ENCODE assay signal across 1 cellular context in genomic region chr15:67021455-67021854, GRCh38.
TF ChIP-seq lines count a peak whose summit lies in the region.

No MANE protein-coding gene starts in this region.

TF ChIP-seq in endothelial cell of umbilical vein, 7 proteins besides CTCF, POLR2A, EP300 and RAD21:
- no peak for TF ChIP-seq POLR2AphosphoS5 (IDR thresholded peaks at IDR 0.05; ENCODE audit: insufficient read depth, low read depth, low read length)
- TF ChIP-seq, protein P1, sequence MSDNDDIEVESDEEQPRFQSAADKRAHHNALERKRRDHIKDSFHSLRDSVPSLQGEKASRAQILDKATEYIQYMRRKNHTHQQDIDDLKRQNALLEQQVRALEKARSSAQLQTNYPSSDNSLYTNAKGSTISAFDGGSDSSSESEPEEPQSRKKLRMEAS (IDR thresholded peaks at IDR 0.05; ENCODE audit: insufficient read depth, insufficient read length), result no peak
- no peak for TF ChIP-seq MYC (IDR thresholded peaks at IDR 0.05; ENCODE audit: low read depth, low read length)
- TF ChIP-seq GATA2 (IDR thresholded peaks at IDR 0.05; ENCODE audit: insufficient read depth, insufficient read length, low read depth, low read length), result no peak
- TF ChIP-seq EZH2 (IDR thresholded peaks at IDR 0.05; ENCODE audit: borderline replicate concordance, low read depth, low read length, severe bottlenecking), result no peak
- TF ChIP-seq FOS (IDR thresholded peaks at IDR 0.05; ENCODE audit: borderline replicate concordance, insufficient read depth, low read length), result no peak
- TF ChIP-seq JUN (IDR thresholded peaks at IDR 0.05; ENCODE audit: borderline replicate concordance, insufficient read depth, insufficient read length, low read depth), result no peak
TF ChIP-seq in endothelial cell of umbilical vein: peak in this region for 0.
